In genomic region chr17:79779661-79780365, GRCh38 we compare ENCODE assay signal across 1 cellular context.
TF ChIP-seq lines count a peak whose summit lies in the region.

No MANE protein-coding gene starts in this region.

TF ChIP-seq in K562, 482 proteins besides CTCF, POLR2A, EP300 and RAD21:
- TF ChIP-seq SMAD3 (CRISPR knock-in tag; conservative IDR thresholded peaks at IDR 0.05): no peak
- TF ChIP-seq, protein P1, sequence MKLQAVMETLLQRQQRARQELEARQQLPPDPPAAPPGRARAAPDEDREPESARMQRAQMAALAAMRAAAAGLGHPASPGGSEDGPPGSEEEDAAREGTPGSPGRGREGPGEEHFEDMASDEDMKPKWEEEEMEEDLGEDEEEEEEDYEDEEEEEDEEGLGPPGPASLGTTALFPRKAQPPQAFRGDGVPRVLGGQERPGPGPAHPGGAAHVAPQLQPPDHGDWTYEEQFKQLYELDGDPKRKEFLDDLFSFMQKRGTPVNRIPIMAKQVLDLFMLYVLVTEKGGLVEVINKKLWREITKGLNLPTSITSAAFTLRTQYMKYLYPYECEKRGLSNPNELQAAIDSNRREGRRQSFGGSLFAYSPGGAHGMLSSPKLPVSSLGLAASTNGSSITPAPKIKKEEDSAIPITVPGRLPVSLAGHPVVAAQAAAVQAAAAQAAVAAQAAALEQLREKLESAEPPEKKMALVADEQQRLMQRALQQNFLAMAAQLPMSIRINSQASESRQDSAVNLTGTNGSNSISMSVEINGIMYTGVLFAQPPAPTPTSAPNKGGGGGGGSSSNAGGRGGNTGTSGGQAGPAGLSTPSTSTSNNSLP (IDR thresholded peaks at IDR 0.05; ENCODE audit: borderline replicate concordance, low read depth, low read length): no peak
- no peak for TF ChIP-seq SRSF9 (IDR thresholded peaks at IDR 0.05; ENCODE audit: borderline replicate concordance, low read depth, low read length)
- no peak for TF ChIP-seq ZHX1 (conservative IDR thresholded peaks at IDR 0.05; ENCODE audit: low read length)
- TF ChIP-seq THRAP3 (IDR thresholded peaks at IDR 0.05; ENCODE audit: borderline replicate concordance): no peak
- no peak for TF ChIP-seq ZNF589 (CRISPR knock-in tag; IDR thresholded peaks at IDR 0.05; ENCODE audit: low read depth)
- TF ChIP-seq ZZZ3 (IDR thresholded peaks at IDR 0.05): no peak
- TF ChIP-seq GATAD2B (IDR thresholded peaks at IDR 0.05; ENCODE audit: borderline replicate concordance): no peak
- 0 out of 4 replicates have a peak, but pooled peaks of 1 of the 2 experiments have one; percentile 8 for TF ChIP-seq SIX5 (IDR thresholded peaks at IDR 0.05; ENCODE audit: borderline replicate concordance in 1 of 2, insufficient read depth in 1 of 2, low read depth in 1 of 2, low read length in 2 of 2)
- TF ChIP-seq, protein P2, sequence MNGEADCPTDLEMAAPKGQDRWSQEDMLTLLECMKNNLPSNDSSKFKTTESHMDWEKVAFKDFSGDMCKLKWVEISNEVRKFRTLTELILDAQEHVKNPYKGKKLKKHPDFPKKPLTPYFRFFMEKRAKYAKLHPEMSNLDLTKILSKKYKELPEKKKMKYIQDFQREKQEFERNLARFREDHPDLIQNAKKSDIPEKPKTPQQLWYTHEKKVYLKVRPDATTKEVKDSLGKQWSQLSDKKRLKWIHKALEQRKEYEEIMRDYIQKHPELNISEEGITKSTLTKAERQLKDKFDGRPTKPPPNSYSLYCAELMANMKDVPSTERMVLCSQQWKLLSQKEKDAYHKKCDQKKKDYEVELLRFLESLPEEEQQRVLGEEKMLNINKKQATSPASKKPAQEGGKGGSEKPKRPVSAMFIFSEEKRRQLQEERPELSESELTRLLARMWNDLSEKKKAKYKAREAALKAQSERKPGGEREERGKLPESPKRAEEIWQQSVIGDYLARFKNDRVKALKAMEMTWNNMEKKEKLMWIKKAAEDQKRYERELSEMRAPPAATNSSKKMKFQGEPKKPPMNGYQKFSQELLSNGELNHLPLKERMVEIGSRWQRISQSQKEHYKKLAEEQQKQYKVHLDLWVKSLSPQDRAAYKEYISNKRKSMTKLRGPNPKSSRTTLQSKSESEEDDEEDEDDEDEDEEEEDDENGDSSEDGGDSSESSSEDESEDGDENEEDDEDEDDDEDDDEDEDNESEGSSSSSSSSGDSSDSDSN (IDR thresholded peaks at IDR 0.05; ENCODE audit: borderline replicate concordance in 1 of 2, low read depth in 2 of 2, low read length in 2 of 2): no peak
- no peak for TF ChIP-seq ZNF436 (CRISPR knock-in tag; IDR thresholded peaks at IDR 0.05)
- peak; percentile 81 for TF ChIP-seq BCOR (IDR thresholded peaks at IDR 0.05)
- no peak for TF ChIP-seq ZNF785 (CRISPR knock-in tag; IDR thresholded peaks at IDR 0.05)
- peak; percentile 57; the same call in 1 of the 2 replicates for TF ChIP-seq CBX1 (IDR thresholded peaks at IDR 0.05; ENCODE audit: low read depth)
- TF ChIP-seq GABPB1 (CRISPR knock-in tag; IDR thresholded peaks at IDR 0.05): 0 out of 2 replicates have a peak, but pooled peaks have one; percentile 0
- no peak for TF ChIP-seq POLR3A (IDR thresholded peaks at IDR 0.05; ENCODE audit: borderline replicate concordance, extremely low read depth, insufficient read depth, insufficient read length)
- TF ChIP-seq HDAC2 (IDR thresholded peaks at IDR 0.05): 0 out of 2 replicates have a peak, but pooled peaks have one; percentile 22
- no peak for TF ChIP-seq ZNF449 (CRISPR knock-in tag; IDR thresholded peaks at IDR 0.05)
- TF ChIP-seq KDM1A (IDR thresholded peaks at IDR 0.05): peak; percentile 55 to 76; a peak in 3 of 4 replicates
- no peak for TF ChIP-seq GTF2E2 (tag; IDR thresholded peaks at IDR 0.05)
- TF ChIP-seq ZFP36 (IDR thresholded peaks at IDR 0.05; ENCODE audit: low read depth, low read length, partially characterized antibody): peak; percentile 77
- TF ChIP-seq MEIS2 (IDR thresholded peaks at IDR 0.05; ENCODE audit: partially characterized antibody): no peak
- TF ChIP-seq BRD9 (IDR thresholded peaks at IDR 0.05; ENCODE audit: low read depth, partially characterized antibody): no peak
- no peak for TF ChIP-seq KAT2B (IDR thresholded peaks at IDR 0.05; ENCODE audit: low read depth, low read length)
- no peak for TF ChIP-seq BRD4 (IDR thresholded peaks at IDR 0.05)
- TF ChIP-seq, protein P3, sequence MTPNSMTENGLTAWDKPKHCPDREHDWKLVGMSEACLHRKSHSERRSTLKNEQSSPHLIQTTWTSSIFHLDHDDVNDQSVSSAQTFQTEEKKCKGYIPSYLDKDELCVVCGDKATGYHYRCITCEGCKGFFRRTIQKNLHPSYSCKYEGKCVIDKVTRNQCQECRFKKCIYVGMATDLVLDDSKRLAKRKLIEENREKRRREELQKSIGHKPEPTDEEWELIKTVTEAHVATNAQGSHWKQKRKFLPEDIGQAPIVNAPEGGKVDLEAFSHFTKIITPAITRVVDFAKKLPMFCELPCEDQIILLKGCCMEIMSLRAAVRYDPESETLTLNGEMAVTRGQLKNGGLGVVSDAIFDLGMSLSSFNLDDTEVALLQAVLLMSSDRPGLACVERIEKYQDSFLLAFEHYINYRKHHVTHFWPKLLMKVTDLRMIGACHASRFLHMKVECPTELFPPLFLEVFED (CRISPR knock-in tag; conservative IDR thresholded peaks at IDR 0.05): no peak
- no peak for TF ChIP-seq CLOCK (CRISPR knock-in tag; IDR thresholded peaks at IDR 0.05; ENCODE audit: borderline replicate concordance)
- TF ChIP-seq GATA2 (CRISPR knock-in tag; IDR thresholded peaks at IDR 0.05): no peak
- TF ChIP-seq ARNT (IDR thresholded peaks at IDR 0.05): no peak
- 0 out of 4 replicates have a peak, but pooled peaks of 1 of the 2 experiments have one; percentile 16 for TF ChIP-seq RCOR1 (IDR thresholded peaks at IDR 0.05; ENCODE audit: borderline replicate concordance in 1 of 2, low read depth in 2 of 2, low read length in 2 of 2)
TF ChIP-seq in K562: peak in this region for 8.
